ENCODE assay signal across 19 cellular contexts in genomic region chr22:21736948-21737347, GRCh38.
"Had no signal": no experiment of that assay in that cellular context is flagged by ENCODE, and none has a peak within 500 bp of the region (broad histone marks: within the 10 kb centered on the region; RNA-seq: fewer than 3 reads in every experiment).

No MANE protein-coding gene starts in this region.

- H3K27me3 Mint-ChIP-seq: activated CD8-positive, alpha-beta T cell treated with anti-CD3 and anti-CD28 coated beads for 36 hours; activated naive CD8-positive, alpha-beta T cell treated with anti-CD3 and anti-CD28 coated beads for 36 hours; effector memory CD8-positive, alpha-beta T cell; stimulated activated naive B cell treated with anti-CD40 and anti-IgM and Interleukin-4, amounts not matched to agents 10 μg/mL and 1 μg/mL and 100 μg/mL, for 72 hours had no signal

- H3K9me3 ChIP-seq: breast epithelium, colonic mucosa, esophagus muscularis mucosa, gastrocnemius medialis, left ventricle myocardium inferior, transverse colon had no signal

- DNase-seq: activated CD4-positive, alpha-beta T cell treated with anti-CD3 and anti-CD28 coated beads for 48 hours; activated CD8-positive, alpha-beta memory T cell treated with anti-CD3 and anti-CD28 coated beads, Interleukin-2, amount 10 ng/mL, durations not matched to agents 7 days and 5 days; activated CD8-positive, alpha-beta T cell treated with anti-CD3 and anti-CD28 coated beads for 36 hours; activated naive CD8-positive, alpha-beta T cell treated with anti-CD3 and anti-CD28 coated beads for 36 hours; activated T-cell treated with anti-CD3 and anti-CD28 coated beads for 4 hours; effector memory CD8-positive, alpha-beta T cell; gastrocnemius medialis; hippocampal formation; left ventricle myocardium inferior; mammary epithelial cell; occipital lobe; small intestine; stimulated activated naive B cell treated with anti-CD40 and anti-IgM and Interleukin-4, amounts not matched to agents 10 μg/mL and 1 μg/mL and 100 μg/mL, for 72 hours; T1000; transverse colon had no signal

- ATAC-seq: activated CD8-positive, alpha-beta memory T cell treated with anti-CD3 and anti-CD28 coated beads, Interleukin-2, amount 10 ng/mL, durations not matched to agents 7 days and 5 days; activated CD8-positive, alpha-beta T cell treated with anti-CD3 and anti-CD28 coated beads for 36 hours; effector memory CD8-positive, alpha-beta T cell; gastrocnemius medialis; stimulated activated naive B cell treated with anti-CD40 and anti-IgM and Interleukin-4, amounts not matched to agents 10 μg/mL and 1 μg/mL and 100 μg/mL, for 72 hours had no signal

- H3K4me3 Mint-ChIP-seq: activated naive CD8-positive, alpha-beta T cell treated with anti-CD3 and anti-CD28 coated beads for 36 hours had no signal

- H3K36me3 Mint-ChIP-seq: activated CD8-positive, alpha-beta memory T cell treated with anti-CD3 and anti-CD28 coated beads, Interleukin-2, amount 10 ng/mL, durations not matched to agents 7 days and 5 days; activated naive CD8-positive, alpha-beta T cell treated with anti-CD3 and anti-CD28 coated beads for 36 hours; mesothelial cell of epicardium had no signal

- H3K27ac Mint-ChIP-seq: activated CD8-positive, alpha-beta memory T cell treated with anti-CD3 and anti-CD28 coated beads, Interleukin-2, amount 10 ng/mL, durations not matched to agents 7 days and 5 days; activated CD8-positive, alpha-beta T cell treated with anti-CD3 and anti-CD28 coated beads for 36 hours; activated naive CD8-positive, alpha-beta T cell treated with anti-CD3 and anti-CD28 coated beads for 36 hours; effector memory CD8-positive, alpha-beta T cell; mesothelial cell of epicardium; stimulated activated naive B cell treated with anti-CD40 and anti-IgM and Interleukin-4, amounts not matched to agents 10 μg/mL and 1 μg/mL and 100 μg/mL, for 72 hours had no signal

- H3K9me3 Mint-ChIP-seq: activated CD8-positive, alpha-beta T cell treated with anti-CD3 and anti-CD28 coated beads for 36 hours; activated naive CD8-positive, alpha-beta T cell treated with anti-CD3 and anti-CD28 coated beads for 36 hours; effector memory CD8-positive, alpha-beta T cell; mesothelial cell of epicardium; stimulated activated naive B cell treated with anti-CD40 and anti-IgM and Interleukin-4, amounts not matched to agents 10 μg/mL and 1 μg/mL and 100 μg/mL, for 72 hours had no signal
